In the genomic region with DNA sequence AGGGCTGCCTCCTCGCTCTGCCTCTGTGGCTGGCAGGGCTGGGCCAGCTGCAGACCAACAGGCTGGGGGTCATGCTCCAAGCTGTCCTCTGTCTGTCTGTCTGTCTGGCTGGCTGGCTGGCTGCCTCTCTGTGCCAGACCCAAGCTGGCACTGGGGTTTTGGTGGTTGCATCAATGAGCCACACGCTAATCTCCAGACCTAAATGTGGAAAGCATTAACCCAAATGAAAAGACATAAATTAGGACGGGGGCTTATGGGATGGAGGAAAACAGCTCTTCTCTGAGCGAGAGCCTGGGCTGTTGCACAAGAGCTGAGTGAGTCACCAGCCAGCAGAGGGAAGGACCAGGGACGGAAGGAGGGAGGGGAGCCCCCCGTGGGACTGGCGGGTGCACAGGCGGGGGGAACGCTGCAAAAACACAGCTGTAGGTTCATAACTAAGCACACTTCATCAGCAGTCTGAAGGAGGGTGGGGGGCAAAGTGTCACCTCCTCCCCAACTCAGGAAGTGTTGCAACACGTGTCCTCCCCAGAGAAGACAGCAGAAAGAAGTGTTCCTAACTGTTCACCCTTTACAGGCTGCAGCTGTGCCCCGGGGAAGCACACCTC, we compare ENCODE assay signal across 1 cellular context.
TF ChIP-seq lines count a peak whose summit lies in the region.

No MANE protein-coding gene starts in this region.

TF ChIP-seq in A549, 52 proteins besides CTCF, POLR2A, EP300 and RAD21 (continued from another document):
- TF ChIP-seq FOSL2 (IDR thresholded peaks at IDR 0.05) (peak; percentile 84), FOSL2 (CRISPR knock-in tag; IDR thresholded peaks at IDR 0.05) (peak; percentile 86), JUN (IDR thresholded peaks at IDR 0.05) (peak in 1 of 2 experiments; percentile 40; a peak in 2 of 5 replicates), POLR2AphosphoS2 (conservative IDR thresholded peaks at IDR 0.05; ENCODE audit: low read length) (no peak)
